ENCODE assay signal across 21 cellular contexts in genomic region chr10:118943253-118943652, GRCh38.
DNase-seq lines count a peak whose midpoint lies in the region; ATAC-seq, FAIRE-seq and TF ChIP-seq lines count a peak whose summit lies in the region.
"Had no signal": no experiment of that assay in that cellular context is flagged by ENCODE, and none has a peak within 500 bp of the region (broad histone marks: within the 10 kb centered on the region; RNA-seq: fewer than 3 reads in every experiment).

No MANE protein-coding gene starts in this region.

- H3K79me2 ChIP-seq in K562 (ENCODE audit: control insufficient read depth, insufficient read depth, low read length) = no peaks in the 10 kb centered on the region

- no peak overlapping the region for H3K4me3 Mint-ChIP-seq in activated naive CD8-positive, alpha-beta T cell treated with anti-CD3 and anti-CD28 coated beads for 36 hours
- H3K4me3 Mint-ChIP-seq: CD4-positive, alpha-beta memory T cell; GM23338; H9; HFFc6 had no signal

- H2AFZ ChIP-seq in K562 (ENCODE audit: low read depth, low read length) = no peak overlapping the region

- H3K4me1 ChIP-seq in K562 (replicated peaks in 1 of 2; ENCODE audit: control insufficient read depth in 2 of 2, insufficient read depth in 2 of 2, low read length in 2 of 2) (no peaks in the 10 kb centered on the region; a peak in 2 of 5 replicates), lung (ENCODE audit: control insufficient read depth in 2 of 2, insufficient read depth in 2 of 2, low read length in 2 of 2) (no peaks in the 10 kb centered on the region)

- H3K27me3 ChIP-seq in K562 (ENCODE audit: control insufficient read depth in 2 of 2, insufficient read depth in 2 of 2, low read length in 2 of 2) (0 out of 5 replicates have a peak, but pooled peaks cover 0 to 10% of the 10 kb centered on the region in 2 experiments), lung (ENCODE audit: control insufficient read depth, insufficient read depth) (no peaks in the 10 kb centered on the region)

- FAIRE-seq in K562 (lab: Jason Lieb, UNC) = no peak
- FAIRE-seq: A549, GM12891, GM18507 had no signal

- in situ Hi-C loops in K562 (cut with MboI) = no loop called here

- no peak overlapping the region for H3K4me2 ChIP-seq in K562 (ENCODE audit: insufficient read depth, low read length)
- H3K4me2 ChIP-seq: A549, GM23338 had no signal

- H3K4me3 ChIP-seq in K562 (no peak overlapping the region), lung (no peak overlapping the region)
- H3K4me3 ChIP-seq: A549, GM23338 had no signal

- ATAC-seq in K562 = no peak
- no peak for ATAC-seq in lung (ENCODE audit: insufficient read depth, low FRiP score)
- ATAC-seq: A549, GM23338 had no signal

- H3K27ac Mint-ChIP-seq in activated naive CD8-positive, alpha-beta T cell treated with anti-CD3 and anti-CD28 coated beads for 36 hours = no peak overlapping the region
- H3K27ac Mint-ChIP-seq: CD4-positive, alpha-beta memory T cell; GM23338; H9; HFFc6 had no signal

- H3K36me3 Mint-ChIP-seq in activated naive CD8-positive, alpha-beta T cell treated with anti-CD3 and anti-CD28 coated beads for 36 hours = no peaks in the 10 kb centered on the region
- H3K36me3 Mint-ChIP-seq: CD4-positive, alpha-beta memory T cell had no signal

- no peaks in the 10 kb centered on the region for H3K9me1 ChIP-seq in K562 (ENCODE audit: control insufficient read depth, insufficient read depth, low read length)

- no peak for TF ChIP-seq RAD21 in Ishikawa (IDR thresholded peaks at IDR 0.05; ENCODE audit: low read depth)
- no peak for TF ChIP-seq RAD21 in K562 (CRISPR knock-in tag; conservative IDR thresholded peaks at IDR 0.05 in 1 of 2, IDR thresholded peaks at IDR 0.05 in 1 of 2)

- no TSS peak for BruUV-seq in K562 (replicated peaks; lab: Mats Ljungman, UMichigan)

- H3K9me3 ChIP-seq in K562 (replicated peaks; ENCODE audit: control insufficient read depth, insufficient read depth, low read depth, low read length) (peaks cover 4% of the 10 kb centered on the region; the same call in 1 of the 2 replicates), lung (ENCODE audit: control insufficient read depth in 2 of 2, insufficient read depth in 1 of 2, low read length in 1 of 2) (no peaks in the 10 kb centered on the region)

- H3K36me3 ChIP-seq in K562 (ENCODE audit: control insufficient read depth, insufficient read depth, low read length) (no peaks in the 10 kb centered on the region), lung (ENCODE audit: control insufficient read depth in 2 of 2, insufficient read depth in 2 of 2, low read length in 2 of 2) (no peaks in the 10 kb centered on the region)

- no peak overlapping the region for H3K9ac ChIP-seq in K562 (ENCODE audit: insufficient read depth in 1 of 2, low read depth in 2 of 2, low read length in 2 of 2)

- peaks cover 9% of the 10 kb centered on the region for H3K27me3 Mint-ChIP-seq in activated naive CD8-positive, alpha-beta T cell treated with anti-CD3 and anti-CD28 coated beads for 36 hours

- no peak for DNase-seq in K562 (ENCODE audit: extremely low read depth in 1 of 4, low spot score in 3 of 4)
- DNase-seq in lung (ENCODE audit: low spot score) = peak; percentile 14
- DNase-seq in effector CD4-positive, alpha-beta T cell = no peak
- DNase-seq in occipital lobe (lab: John Stamatoyannopoulos, UW) = no peak
- no peak for DNase-seq in activated naive CD8-positive, alpha-beta T cell treated with anti-CD3 and anti-CD28 coated beads for 36 hours
- DNase-seq: 8988T; ACHN; C1 segment of cervical spinal cord; Calu3; CD4-positive, alpha-beta memory T cell; COR-L47; DMS53; DMS79 treated with DMSO at 0.1 percent for 48 hours; GF-D8; HFFc6 had no signal

- 10% methylated on average over 2 of the region's 2 CpGs for WGBS in K562 (ENCODE audit: insufficient coverage, low coverage, missing lambda C conversion rate)
- WGBS in lung, 2 donors = 73 to 80% methylated on average over 2 of the region's 2 CpGs

- CTCF ChIA-PET in K562 (lab: Yijun Ruan, JAX; ENCODE audit: low intra/inter-chr PET ratio) = no interaction called here

- POLR2A ChIA-PET in K562 (lab: Yijun Ruan, JAX) = no interaction called here

- no peak for TF ChIP-seq POLR2A in K562 (conservative IDR thresholded peaks at IDR 0.05)

- no peaks in the 10 kb centered on the region for H3K4me1 Mint-ChIP-seq in activated naive CD8-positive, alpha-beta T cell treated with anti-CD3 and anti-CD28 coated beads for 36 hours

- H3K27ac ChIP-seq in K562 (ENCODE audit: extremely low read depth, low read depth, low read length) (no peak overlapping the region), lung (ENCODE audit: low read depth in 1 of 2, low read length in 1 of 2) (no peak overlapping the region)
- H3K27ac ChIP-seq: A549 had no signal

- H3K9me3 Mint-ChIP-seq in activated naive CD8-positive, alpha-beta T cell treated with anti-CD3 and anti-CD28 coated beads for 36 hours = peaks cover 2% of the 10 kb centered on the region
- H3K9me3 Mint-ChIP-seq: GM23338, HFFc6 had no signal

- intact Hi-C loops in K562 (cut with micrococcal nuclease) = no loop called here

- TF ChIP-seq CTCF in K562 (IDR thresholded peaks at IDR 0.05 in 2 of 3, conservative IDR thresholded peaks at IDR 0.05 in 1 of 3; ENCODE audit: insufficient read depth in 2 of 3, low read depth in 1 of 3, low read length in 3 of 3) (no peak), lung (IDR thresholded peaks at IDR 0.05; ENCODE audit: control extremely low read depth, extremely low read depth) (no peak)

- no peak for TF ChIP-seq EP300 in Ishikawa (IDR thresholded peaks at IDR 0.05; ENCODE audit: borderline replicate concordance)
- TF ChIP-seq EP300 in K562 (IDR thresholded peaks at IDR 0.05; ENCODE audit: low read length) = no peak

- no peaks in the 10 kb centered on the region for H4K20me1 ChIP-seq in K562 (replicated peaks; ENCODE audit: control insufficient read depth, insufficient read depth, low read length)

TF ChIP-seq in Ishikawa, 13 proteins besides CTCF, POLR2A, EP300 and RAD21:
- TF ChIP-seq CREB1 (IDR thresholded peaks at IDR 0.05; ENCODE audit: low read depth) (no peak), TAF1 (IDR thresholded peaks at IDR 0.05; ENCODE audit: low read depth) (no peak), FOXM1 (IDR thresholded peaks at IDR 0.05; ENCODE audit: borderline replicate concordance, low read depth) (no peak), USF1 (IDR thresholded peaks at IDR 0.05) (peak; percentile 28; the same call in 1 of the 2 replicates), TCF12 (IDR thresholded peaks at IDR 0.05; ENCODE audit: low read depth) (no peak)

TF ChIP-seq in K562, 482 proteins besides CTCF, POLR2A, EP300 and RAD21:
- TF ChIP-seq MEF2A (IDR thresholded peaks at IDR 0.05; ENCODE audit: control insufficient read depth, low read depth, low read length) = no peak
- no peak for TF ChIP-seq RBM14 (IDR thresholded peaks at IDR 0.05; ENCODE audit: borderline replicate concordance, insufficient read depth, low read depth, low read length)
- TF ChIP-seq SMARCA4 (IDR thresholded peaks at IDR 0.05) = no peak
- peak; percentile 45 for TF ChIP-seq TFE3 (CRISPR knock-in tag; IDR thresholded peaks at IDR 0.05)
- no peak for TF ChIP-seq SAP30 (IDR thresholded peaks at IDR 0.05; ENCODE audit: borderline replicate concordance, insufficient read depth, low read depth, low read length, poor library complexity, severe bottlenecking)
